In the genomic region with DNA sequence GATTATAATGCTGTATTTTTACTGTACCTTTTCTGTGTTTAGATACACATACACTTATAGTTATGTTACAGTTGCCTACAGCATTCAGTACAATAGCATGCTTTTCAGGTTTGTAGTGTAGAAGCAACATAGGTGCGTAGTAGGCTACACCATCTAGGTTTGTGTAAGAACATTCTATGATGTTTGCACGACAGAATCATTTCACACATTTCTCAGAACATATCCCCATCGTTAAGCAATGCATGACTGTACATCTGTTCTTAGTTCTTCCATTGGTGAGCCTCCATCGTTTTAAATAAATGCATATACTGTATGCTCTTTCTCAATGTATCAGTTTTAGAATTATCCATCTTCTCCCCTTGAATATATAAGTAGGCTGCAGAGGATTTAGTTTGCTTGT, we compare ENCODE assay signal across 1 cellular context.
TF ChIP-seq lines count a peak whose summit lies in the region.

No MANE protein-coding gene starts in this region.

TF ChIP-seq in HCT116, 20 proteins besides CTCF, POLR2A, EP300 and RAD21 (continued from another document):
- TF ChIP-seq, protein P1, sequence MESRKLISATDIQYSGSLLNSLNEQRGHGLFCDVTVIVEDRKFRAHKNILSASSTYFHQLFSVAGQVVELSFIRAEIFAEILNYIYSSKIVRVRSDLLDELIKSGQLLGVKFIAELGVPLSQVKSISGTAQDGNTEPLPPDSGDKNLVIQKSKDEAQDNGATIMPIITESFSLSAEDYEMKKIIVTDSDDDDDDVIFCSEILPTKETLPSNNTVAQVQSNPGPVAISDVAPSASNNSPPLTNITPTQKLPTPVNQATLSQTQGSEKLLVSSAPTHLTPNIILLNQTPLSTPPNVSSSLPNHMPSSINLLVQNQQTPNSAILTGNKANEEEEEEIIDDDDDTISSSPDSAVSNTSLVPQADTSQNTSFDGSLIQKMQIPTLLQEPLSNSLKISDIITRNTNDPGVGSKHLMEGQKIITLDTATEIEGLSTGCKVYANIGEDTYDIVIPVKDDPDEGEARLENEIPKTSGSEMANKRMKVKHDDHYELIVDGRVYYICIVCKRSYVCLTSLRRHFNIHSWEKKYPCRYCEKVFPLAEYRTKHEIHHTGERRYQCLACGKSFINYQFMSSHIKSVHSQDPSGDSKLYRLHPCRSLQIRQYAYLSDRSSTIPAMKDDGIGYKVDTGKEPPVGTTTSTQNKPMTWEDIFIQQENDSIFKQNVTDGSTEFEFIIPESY (IDR thresholded peaks at IDR 0.05; ENCODE audit: extremely low read depth, insufficient replicate concordance, low read length) = no peak
- TF ChIP-seq EZH2phosphoT487 (IDR thresholded peaks at IDR 0.05; ENCODE audit: borderline replicate concordance) (no peak), POLR2AphosphoS5 (IDR thresholded peaks at IDR 0.05; ENCODE audit: low read depth, low read length) (no peak), TCF7L2 (IDR thresholded peaks at IDR 0.05; ENCODE audit: borderline replicate concordance, extremely low read depth, insufficient read depth, insufficient read length) (no peak), EGR1 (IDR thresholded peaks at IDR 0.05; ENCODE audit: low read depth) (no peak), ZNF274 (IDR thresholded peaks at IDR 0.05; ENCODE audit: low read depth, low read length) (no peak), SP1 (IDR thresholded peaks at IDR 0.05; ENCODE audit: low read depth) (no peak), EZH2 (IDR thresholded peaks at IDR 0.05) (no peak), SRF (IDR thresholded peaks at IDR 0.05; ENCODE audit: low read depth) (no peak), SIN3A (IDR thresholded peaks at IDR 0.05; ENCODE audit: low read depth) (no peak), ELF1 (IDR thresholded peaks at IDR 0.05; ENCODE audit: borderline replicate concordance, low read depth) (no peak), CBX3 (IDR thresholded peaks at IDR 0.05; ENCODE audit: low read depth) (no peak)
- TF ChIP-seq, protein P2, sequence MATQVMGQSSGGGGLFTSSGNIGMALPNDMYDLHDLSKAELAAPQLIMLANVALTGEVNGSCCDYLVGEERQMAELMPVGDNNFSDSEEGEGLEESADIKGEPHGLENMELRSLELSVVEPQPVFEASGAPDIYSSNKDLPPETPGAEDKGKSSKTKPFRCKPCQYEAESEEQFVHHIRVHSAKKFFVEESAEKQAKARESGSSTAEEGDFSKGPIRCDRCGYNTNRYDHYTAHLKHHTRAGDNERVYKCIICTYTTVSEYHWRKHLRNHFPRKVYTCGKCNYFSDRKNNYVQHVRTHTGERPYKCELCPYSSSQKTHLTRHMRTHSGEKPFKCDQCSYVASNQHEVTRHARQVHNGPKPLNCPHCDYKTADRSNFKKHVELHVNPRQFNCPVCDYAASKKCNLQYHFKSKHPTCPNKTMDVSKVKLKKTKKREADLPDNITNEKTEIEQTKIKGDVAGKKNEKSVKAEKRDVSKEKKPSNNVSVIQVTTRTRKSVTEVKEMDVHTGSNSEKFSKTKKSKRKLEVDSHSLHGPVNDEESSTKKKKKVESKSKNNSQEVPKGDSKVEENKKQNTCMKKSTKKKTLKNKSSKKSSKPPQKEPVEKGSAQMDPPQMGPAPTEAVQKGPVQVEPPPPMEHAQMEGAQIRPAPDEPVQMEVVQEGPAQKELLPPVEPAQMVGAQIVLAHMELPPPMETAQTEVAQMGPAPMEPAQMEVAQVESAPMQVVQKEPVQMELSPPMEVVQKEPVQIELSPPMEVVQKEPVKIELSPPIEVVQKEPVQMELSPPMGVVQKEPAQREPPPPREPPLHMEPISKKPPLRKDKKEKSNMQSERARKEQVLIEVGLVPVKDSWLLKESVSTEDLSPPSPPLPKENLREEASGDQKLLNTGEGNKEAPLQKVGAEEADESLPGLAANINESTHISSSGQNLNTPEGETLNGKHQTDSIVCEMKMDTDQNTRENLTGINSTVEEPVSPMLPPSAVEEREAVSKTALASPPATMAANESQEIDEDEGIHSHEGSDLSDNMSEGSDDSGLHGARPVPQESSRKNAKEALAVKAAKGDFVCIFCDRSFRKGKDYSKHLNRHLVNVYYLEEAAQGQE (IDR thresholded peaks at IDR 0.05; ENCODE audit: low read depth) = no peak
TF ChIP-seq in HCT116: peak in this region for 0.
